ENCODE assay signal across 22 cellular contexts in genomic region chr17:30217746-30218245, GRCh38. TPM values are rescaled to one million over a fixed set of nuclear protein-coding genes. Genes with fewer than 3 reads are reported as not detected.
"Had no signal": no experiment of that assay in that cellular context is flagged by ENCODE, and none has a peak within 500 bp of the region (broad histone marks: within the 10 kb centered on the region; RNA-seq: fewer than 3 reads in every experiment).

No MANE protein-coding gene starts in this region.

- FAIRE-seq: small intestine had no signal

- DNase-seq: naive thymus-derived CD4-positive, alpha-beta T cell; natural killer cell; occipital lobe; ovary; posterior cingulate gyrus; retina; right lobe of liver; sigmoid colon; small intestine; stimulated activated CD4-positive, alpha-beta T cell treated with anti-CD3 and anti-CD28 coated beads, Interleukin-12 subunit alpha, Interleukin-12 subunit beta, amount 100 ng/mL, for 4 hours; stimulated activated CD4-positive, alpha-beta T cell treated with anti-CD3 and anti-CD28 coated beads, Interleukin-1b, Interleukin-23, amount 100 ng/mL, for 48 hours; stimulated activated CD4-positive, alpha-beta T cell treated with anti-CD3 and anti-CD28 coated beads, Interleukin-4, amount 100 ng/mL, for 1 hour; stimulated activated CD4-positive, alpha-beta T cell treated with anti-CD3 and anti-CD28 coated beads, Interleukin-4, amount 100 ng/mL, for 4 hours; stimulated activated CD8-positive, alpha-beta memory T cell treated with anti-CD3 and anti-CD28 coated beads, Interleukin-4, amount 100 ng/mL, for 48 hours; stimulated activated naive CD4-positive, alpha-beta T cell; stimulated activated naive CD8-positive, alpha-beta T cell treated with anti-CD3 and anti-CD28 coated beads, Interleukin-15, amount 100 ng/mL, for 72 hours; stimulated activated naive CD8-positive, alpha-beta T cell treated with anti-CD3 and anti-CD28 coated beads, Interleukin-15, Interleukin-2, amounts not matched to agents 100 U/mL and 50 U/mL, for 24 hours; substantia nigra; testis; transverse colon; upper lobe of right lung; uterus had no signal

RNA-seq across cellular contexts. Expression of gene SLC6A4, which starts 17.7 kb away (rescaled TPM):
- total RNA-seq: right lobe of liver had no signal
